In genomic region chr5:38541174-38541724, GRCh38 we compare ENCODE assay signal across 17 cellular contexts. TPM values are rescaled to one million over a fixed set of nuclear protein-coding genes. Genes with fewer than 3 reads are reported as not detected.
DNase-seq lines count a peak whose midpoint lies in the region; ATAC-seq and TF ChIP-seq lines count a peak whose summit lies in the region.
"Had no signal": no experiment of that assay in that cellular context is flagged by ENCODE, and none has a peak within 500 bp of the region (broad histone marks: within the 10 kb centered on the region; RNA-seq: fewer than 3 reads in every experiment).

No MANE protein-coding gene starts in this region.

- TF ChIP-seq CTCF in Panc1 (IDR thresholded peaks at IDR 0.05) (no peak), fibroblast of villous mesenchyme (IDR thresholded peaks at IDR 0.05; ENCODE audit: insufficient read depth, low read depth, low read length) (no peak), gastroesophageal sphincter (IDR thresholded peaks at IDR 0.05) (no peak)

- intact Hi-C loops in Panc1 (cut with micrococcal nuclease; ENCODE audit: unreplicated experiment): no loop called here

- POLR2A ChIA-PET in Panc1 (lab: Charles Lee): no interaction called here

- peak overlapping the region; percentile 48; the same call in 1 of the 2 replicates for H3K27ac ChIP-seq in Panc1 (ENCODE audit: low read length)
- H3K27ac ChIP-seq in gastroesophageal sphincter: no peak overlapping the region
- H3K27ac ChIP-seq: foreskin keratinocyte, RWPE1 had no signal

- H3K4me3 ChIP-seq in Panc1 (ENCODE audit: low read depth in 2 of 2, low read length in 2 of 2): no peak overlapping the region
- H3K4me3 ChIP-seq in fibroblast of villous mesenchyme (ENCODE audit: low read depth, low read length): no peak overlapping the region
- no peak overlapping the region for H3K4me3 ChIP-seq in gastroesophageal sphincter

- no peak for TF ChIP-seq EP300 in gastroesophageal sphincter (IDR thresholded peaks at IDR 0.05)

- ATAC-seq in Panc1 (no peak), gastroesophageal sphincter (no peak), HG03159 (IDR thresholded peaks at IDR 0.05; ENCODE audit: unreplicated experiment) (no peak)
- ATAC-seq: foreskin keratinocyte, natural killer cell, T-helper 17 cell had no signal

- in situ Hi-C loops in Panc1 (cut with HindIII; ENCODE audit: low pct_unique_long_range_greater_than_20kb, low sequenced_read_pairs): no loop called here

- WGBS in gastroesophageal sphincter (ENCODE audit: low coverage in 1 of 2), 2 donors: 68 to 74% methylated on average over 2 of the region's 2 CpGs

- H3K4me1 ChIP-seq in Panc1 (ENCODE audit: control insufficient read depth, insufficient read depth, low read length) (peaks cover 31% of the 10 kb centered on the region), gastroesophageal sphincter (peaks cover 0 to 42% (median 6%) of the 10 kb centered on the region in 3 donors)
- H3K4me1 ChIP-seq: foreskin keratinocyte had no signal

- H3K9me3 ChIP-seq in Panc1 (ENCODE audit: control insufficient read depth, insufficient read depth, low read depth, low read length) (no peaks in the 10 kb centered on the region), gastroesophageal sphincter (no peaks in the 10 kb centered on the region)

- DNase-seq in DMS53 (lab: John Stamatoyannopoulos, UW) (peak; percentile 91), NCI-H1436 treated with DMSO at 0.1 percent for 48 hours (lab: John Stamatoyannopoulos, UW) (peak; percentile 70), Panc1 (ENCODE audit: low read depth, low spot score) (no peak), fibroblast of villous mesenchyme (ENCODE audit: low read depth) (peak; percentile 55), NCI-H524 (lab: John Stamatoyannopoulos, UW) (no peak)
- no peak for DNase-seq in activated naive CD4-positive, alpha-beta T cell treated with Interleukin-2 at 50 U/mL for 16 hours
- DNase-seq: activated B cell treated with CpG ODN at 0.5 μM for 24 hours, activated gamma-delta T cell treated with Interleukin-2 at 50 U/mL for 16 hours, endodermal cell, foreskin keratinocyte, GDM1, MV-4-11, natural killer cell, T-helper 17 cell had no signal

- no peak for TF ChIP-seq POLR2A in gastroesophageal sphincter (IDR thresholded peaks at IDR 0.05)

- H3K27me3 ChIP-seq in Panc1 (ENCODE audit: control insufficient read depth, insufficient read depth, low read length) (no peaks in the 10 kb centered on the region), gastroesophageal sphincter (no peaks in the 10 kb centered on the region)
- H3K27me3 ChIP-seq: foreskin keratinocyte had no signal

- H3K36me3 ChIP-seq in Panc1 (ENCODE audit: control insufficient read depth, insufficient read depth, low read length): no peaks in the 10 kb centered on the region; the same call in 1 of the 2 replicates
- H3K36me3 ChIP-seq in gastroesophageal sphincter: no peaks in the 10 kb centered on the region

- BruUV-seq in Panc1 (replicated peaks; lab: Mats Ljungman, UMichigan): no TSS peak

- CTCF ChIA-PET in Panc1 (lab: Charles Lee): interaction anchor here (0.9 kb wide), 1 partner anchor 99 kb away, joined by 4 read pairs; no protein-coding TSS in a partner anchor

RNA-seq across cellular contexts. Expression of gene LIFR, which starts 15.2 kb away (rescaled TPM):
- 91.3 TPM for total RNA-seq in Panc1 (2021; ENCODE audit: unreplicated experiment)
- polyA plus RNA-seq in Panc1 (2012; ENCODE audit: insufficient read length): 20.6 TPM
- total RNA-seq in fibroblast of villous mesenchyme: 30.3 and 40.2 TPM in 2 replicates
- 100 to 1,000 TPM in 1 of 4 donors, 10 to 100 TPM in 3; 61.8 to 105 (median 78.0) TPM for total RNA-seq in gastroesophageal sphincter
- total RNA-seq: activated B cell treated with CpG ODN at 0.5 μM for 24 hours, natural killer cell had no signal

Comparison
In these comparisons a context has a peak if more than half of its experiments do, and no peak if none do; other contexts are left out.
1. DNase-seq: peak in DMS53 (single experiment), NCI-H1436 treated with DMSO at 0.1 percent for 48 hours (single experiment) and fibroblast of villous mesenchyme (single experiment); none in Panc1 (single experiment), NCI-H524 (0 of 2) and activated naive CD4-positive, alpha-beta T cell treated with Interleukin-2 at 50 U/mL for 16 hours (single experiment).